ENCODE assay signal across 18 cellular contexts in the genomic region with DNA sequence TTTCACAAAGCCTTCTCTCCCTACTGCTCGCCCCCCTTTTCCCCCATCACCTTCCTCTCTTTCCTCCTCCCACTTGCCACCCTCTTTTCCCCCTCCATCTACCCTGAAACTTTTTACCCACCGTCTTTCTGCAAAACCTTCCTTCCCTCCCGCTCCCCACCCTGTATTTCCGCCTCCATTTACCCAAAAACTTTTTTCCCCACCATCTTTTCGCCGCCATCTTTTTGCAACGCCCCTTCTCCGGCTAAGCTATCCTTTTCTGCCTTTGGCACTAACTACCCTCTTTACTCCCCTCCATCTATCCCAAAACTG.
DNase-seq lines count a peak whose midpoint lies in the region; ATAC-seq and TF ChIP-seq lines count a peak whose summit lies in the region.
"Had no signal": no experiment of that assay in that cellular context is flagged by ENCODE, and none has a peak within 500 bp of the region (broad histone marks: within the 10 kb centered on the region; RNA-seq: fewer than 3 reads in every experiment).

No MANE protein-coding gene starts in this region.

- WGBS in SK-N-SH (ENCODE audit: low lambda C conversion rate) = 8% methylated on average over 8 of the region's 8 CpGs
- 70 to 78% methylated on average over 8 of the region's 8 CpGs for WGBS in endodermal cell (ENCODE audit: insufficient coverage in 1 of 2, insufficient read length in 1 of 2), 2 experiments

- peaks cover 72% of the 10 kb centered on the region for H4K20me1 ChIP-seq in SK-N-SH (ENCODE audit: insufficient read depth)
- H4K20me1 ChIP-seq: BLaER1 treated with 17β-estradiol and CSF1 and Interleukin-3, amounts not matched to agents 10 nM and 100 nM had no signal

- H3K27me3 ChIP-seq in SK-N-SH (ENCODE audit: insufficient read depth) (no peaks in the 10 kb centered on the region), Caco-2 (replicated peaks; ENCODE audit: control insufficient read depth, insufficient read depth, low read length) (no peaks in the 10 kb centered on the region), MG63 (peaks cover 12% of the 10 kb centered on the region), endodermal cell (ENCODE audit: control insufficient read depth, insufficient read depth, low read length, poor library complexity, severe bottlenecking) (no peaks in the 10 kb centered on the region)
- H3K27me3 ChIP-seq: BLaER1 treated with 17β-estradiol and CSF1 and Interleukin-3, amounts not matched to agents 10 nM and 100 nM had no signal

- intact Hi-C loops in Caco-2 (cut with micrococcal nuclease; ENCODE audit: unreplicated experiment) = loop anchor here (5.0 kb wide), 1 partner anchor 36 kb away; no protein-coding TSS in a partner anchor

- H3K4me3 ChIP-seq in SK-N-SH (ENCODE audit: low read depth in 2 of 2, low read length in 1 of 2) (peak overlapping the region; percentile 53 to 91), Caco-2 (ENCODE audit: low read depth, low read length) (no peak overlapping the region), MG63 (peak overlapping the region; percentile 29), endodermal cell (ENCODE audit: low read length) (no peak overlapping the region)
- H3K4me3 ChIP-seq: BLaER1 treated with 17β-estradiol and CSF1 and Interleukin-3, amounts not matched to agents 10 nM and 100 nM; GM12878 had no signal

- H3K27ac ChIP-seq in SK-N-SH (ENCODE audit: low read depth in 2 of 2, low read length in 1 of 2) (peak overlapping the region; percentile 79 to 82), 22Rv1 (peak overlapping the region; percentile 66), endodermal cell (ENCODE audit: low read depth, low read length) (no peak overlapping the region)
- H3K27ac ChIP-seq: BLaER1 treated with 17β-estradiol and CSF1 and Interleukin-3, amounts not matched to agents 10 nM and 100 nM; C4-2B had no signal

- H3K27me3 Mint-ChIP-seq in Caco-2 (ENCODE audit: insufficient read depth, unreplicated experiment) (peaks cover 15% of the 10 kb centered on the region), endodermal cell (ENCODE audit: insufficient read depth) (no peaks in the 10 kb centered on the region)

- H3K9me3 ChIP-seq in SK-N-SH (no peaks in the 10 kb centered on the region), Caco-2 (no peaks in the 10 kb centered on the region), MG63 (no peaks in the 10 kb centered on the region), endodermal cell (ENCODE audit: control insufficient read depth, low read length) (peaks cover 59% of the 10 kb centered on the region)

- H3K9ac ChIP-seq in SK-N-SH (peak overlapping the region; percentile 88), endodermal cell (ENCODE audit: extremely low read depth, low read length, poor library complexity, severe bottlenecking) (no peak overlapping the region)
- H3K9ac ChIP-seq: BLaER1 treated with 17β-estradiol and CSF1 and Interleukin-3, amounts not matched to agents 10 nM and 100 nM had no signal

- no peak overlapping the region for H3K27ac Mint-ChIP-seq in Caco-2 (ENCODE audit: unreplicated experiment)
- no peak overlapping the region for H3K27ac Mint-ChIP-seq in endodermal cell
- H3K27ac Mint-ChIP-seq: B cell; CD4-positive, alpha-beta T cell; CD8-positive, alpha-beta T cell had no signal

- H2AFZ ChIP-seq in SK-N-SH (ENCODE audit: low read depth) = no peak overlapping the region

- H3K79me2 ChIP-seq in SK-N-SH (ENCODE audit: insufficient read depth) = peaks cover 94% of the 10 kb centered on the region

- no peaks in the 10 kb centered on the region for H3K9me3 Mint-ChIP-seq in Caco-2 (ENCODE audit: unreplicated experiment)
- peaks cover 92% of the 10 kb centered on the region for H3K9me3 Mint-ChIP-seq in endodermal cell
- H3K9me3 Mint-ChIP-seq: CD8-positive, alpha-beta T cell had no signal

- no peak for DNase-seq in SK-N-SH
- no peak for DNase-seq in Caco-2
- DNase-seq in MG63 = no peak
- DNase-seq in endodermal cell = no peak
- no peak for DNase-seq in AML-193 (lab: John Stamatoyannopoulos, UW)
- DNase-seq in NCI-H69 (lab: John Stamatoyannopoulos, UW) = no peak
- DNase-seq: 8988T; ACHN; Calu3; CD4-positive, alpha-beta T cell; CD8-positive, alpha-beta T cell; COR-L47 had no signal

- no peak for ATAC-seq in SK-N-SH treated with all-trans-retinoic acid at 6 μM for 48 hours
- ATAC-seq: CD8-positive, alpha-beta T cell; GM12878 had no signal

- H3K4me1 ChIP-seq in SK-N-SH (ENCODE audit: control insufficient read depth in 1 of 2, insufficient read depth in 2 of 2, low read depth in 1 of 2, low read length in 1 of 2) (peaks cover 0 to 6% of the 10 kb centered on the region in 2 experiments; a peak in 2 of 4 replicates), Caco-2 (no peaks in the 10 kb centered on the region), endodermal cell (ENCODE audit: control insufficient read depth, insufficient read depth, low read length) (no peaks in the 10 kb centered on the region)
- H3K4me1 ChIP-seq: BLaER1 treated with 17β-estradiol and CSF1 and Interleukin-3, amounts not matched to agents 10 nM and 100 nM had no signal

- TF ChIP-seq CTCF in SK-N-SH (IDR thresholded peaks at IDR 0.05) (no peak), 22Rv1 (IDR thresholded peaks at IDR 0.05) (no peak), Caco-2 (IDR thresholded peaks at IDR 0.05; ENCODE audit: insufficient read depth in 1 of 2, low read depth in 1 of 2, low read length in 1 of 2, severe bottlenecking in 1 of 2, unreplicated experiment in 1 of 2) (no peak), endodermal cell (conservative IDR thresholded peaks at IDR 0.05) (no peak)

- H3K36me3 ChIP-seq in SK-N-SH (replicated peaks in 1 of 2; ENCODE audit: control insufficient read depth in 1 of 2, insufficient read depth in 2 of 2, low read length in 1 of 2) (peaks cover 0 to 5% of the 10 kb centered on the region in 2 experiments), Caco-2 (ENCODE audit: control insufficient read depth, insufficient read depth, low read length) (no peaks in the 10 kb centered on the region), MG63 (no peaks in the 10 kb centered on the region), endodermal cell (ENCODE audit: control insufficient read depth, insufficient read depth, low read length) (no peaks in the 10 kb centered on the region)
- H3K36me3 ChIP-seq: BLaER1 treated with 17β-estradiol and CSF1 and Interleukin-3, amounts not matched to agents 10 nM and 100 nM had no signal

- peaks cover 21% of the 10 kb centered on the region for H3K36me3 Mint-ChIP-seq in Caco-2 (ENCODE audit: insufficient read depth, unreplicated experiment)
- peaks cover 5% of the 10 kb centered on the region for H3K36me3 Mint-ChIP-seq in endodermal cell (ENCODE audit: low read depth)
- H3K36me3 Mint-ChIP-seq: CD8-positive, alpha-beta T cell had no signal

- H3K4me1 Mint-ChIP-seq in Caco-2 (ENCODE audit: low read depth, unreplicated experiment) = no peaks in the 10 kb centered on the region
- H3K4me1 Mint-ChIP-seq in endodermal cell = no peaks in the 10 kb centered on the region
- H3K4me1 Mint-ChIP-seq: B cell had no signal

- no peaks in the 10 kb centered on the region for H3F3A ChIP-seq in SK-N-SH (replicated peaks; ENCODE audit: insufficient read depth)

- H3K9me2 ChIP-seq in SK-N-SH = no peaks in the 10 kb centered on the region; the same call in 1 of the 2 replicates

- TF ChIP-seq EP300 in SK-N-SH (IDR thresholded peaks at IDR 0.05; ENCODE audit: borderline replicate concordance in 1 of 2, low read depth in 1 of 2, low read length in 1 of 2) = no peak

- H3K4me2 ChIP-seq in SK-N-SH = peak overlapping the region; percentile 81
- H3K4me2 ChIP-seq: BLaER1 treated with 17β-estradiol and CSF1 and Interleukin-3, amounts not matched to agents 10 nM and 100 nM had no signal

- CTCF ChIA-PET in SK-N-SH (lab: Yijun Ruan, JAX) (no interaction called here), Caco-2 (lab: Charles Lee) (no interaction called here)

- no TSS peak for BruUV-seq in Caco-2 (replicated peaks; lab: Mats Ljungman, UMichigan)

- no peak for TF ChIP-seq RAD21 in SK-N-SH (IDR thresholded peaks at IDR 0.05; ENCODE audit: low read length)

- POLR2A ChIA-PET in SK-N-SH (lab: Yijun Ruan, JAX) = interaction anchor here (1.0 to 1.8 kb wide), 5 partner anchors 11 to 244 kb away, joined by 3 to 5 read pairs (median 4); a partner anchor contains a TSS
- POLR2A ChIA-PET in Caco-2 (lab: Charles Lee) = no interaction called here

- H3K4me3 Mint-ChIP-seq in Caco-2 (ENCODE audit: unreplicated experiment) (peak overlapping the region; percentile 4), endodermal cell (no peak overlapping the region)
- H3K4me3 Mint-ChIP-seq: B cell; CD4-positive, alpha-beta T cell; CD8-positive, alpha-beta T cell had no signal

TF ChIP-seq in SK-N-SH, 30 proteins besides CTCF, POLR2A, EP300 and RAD21:
- TF ChIP-seq ELF1 (IDR thresholded peaks at IDR 0.05) = no peak
- peak; percentile 78 for TF ChIP-seq YY1 (IDR thresholded peaks at IDR 0.05; ENCODE audit: low read depth)
TF ChIP-seq in SK-N-SH: peak in this region for 1.

TF ChIP-seq in SK-N-SH treated with all-trans-retinoic acid at 6 μM for 48 hours, 23 proteins besides CTCF, POLR2A, EP300 and RAD21 (continues in another document):
- TF ChIP-seq ESRRG (CRISPR knock-in tag; IDR thresholded peaks at IDR 0.05) = no peak
- TF ChIP-seq ZFP30 (CRISPR knock-in tag; IDR thresholded peaks at IDR 0.05) = no peak
- no peak for TF ChIP-seq OSR1 (CRISPR knock-in tag; IDR thresholded peaks at IDR 0.05)
- TF ChIP-seq, protein P1, sequence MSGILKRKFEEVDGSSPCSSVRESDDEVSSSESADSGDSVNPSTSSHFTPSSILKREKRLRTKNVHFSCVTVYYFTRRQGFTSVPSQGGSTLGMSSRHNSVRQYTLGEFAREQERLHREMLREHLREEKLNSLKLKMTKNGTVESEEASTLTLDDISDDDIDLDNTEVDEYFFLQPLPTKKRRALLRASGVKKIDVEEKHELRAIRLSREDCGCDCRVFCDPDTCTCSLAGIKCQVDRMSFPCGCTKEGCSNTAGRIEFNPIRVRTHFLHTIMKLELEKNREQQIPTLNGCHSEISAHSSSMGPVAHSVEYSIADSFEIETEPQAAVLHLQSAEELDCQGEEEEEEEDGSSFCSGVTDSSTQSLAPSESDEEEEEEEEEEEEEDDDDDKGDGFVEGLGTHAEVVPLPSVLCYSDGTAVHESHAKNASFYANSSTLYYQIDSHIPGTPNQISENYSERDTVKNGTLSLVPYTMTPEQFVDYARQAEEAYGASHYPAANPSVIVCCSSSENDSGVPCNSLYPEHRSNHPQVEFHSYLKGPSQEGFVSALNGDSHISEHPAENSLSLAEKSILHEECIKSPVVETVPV (CRISPR knock-in tag; IDR thresholded peaks at IDR 0.05) = no peak
- TF ChIP-seq, protein P2, sequence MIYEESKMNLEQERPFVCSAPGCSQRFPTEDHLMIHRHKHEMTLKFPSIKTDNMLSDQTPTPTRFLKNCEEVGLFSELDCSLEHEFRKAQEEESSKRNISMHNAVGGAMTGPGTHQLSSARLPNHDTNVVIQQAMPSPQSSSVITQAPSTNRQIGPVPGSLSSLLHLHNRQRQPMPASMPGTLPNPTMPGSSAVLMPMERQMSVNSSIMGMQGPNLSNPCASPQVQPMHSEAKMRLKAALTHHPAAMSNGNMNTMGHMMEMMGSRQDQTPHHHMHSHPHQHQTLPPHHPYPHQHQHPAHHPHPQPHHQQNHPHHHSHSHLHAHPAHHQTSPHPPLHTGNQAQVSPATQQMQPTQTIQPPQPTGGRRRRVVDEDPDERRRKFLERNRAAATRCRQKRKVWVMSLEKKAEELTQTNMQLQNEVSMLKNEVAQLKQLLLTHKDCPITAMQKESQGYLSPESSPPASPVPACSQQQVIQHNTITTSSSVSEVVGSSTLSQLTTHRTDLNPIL (CRISPR knock-in tag; IDR thresholded peaks at IDR 0.05; ENCODE audit: low read depth) = no peak

Comparison
In these comparisons a context has a peak if more than half of its experiments do, and no peak if none do; other contexts are left out.
1. H3K4me3 ChIP-seq: peak in SK-N-SH (2 of 2) and MG63 (single experiment); none in Caco-2 (single experiment) and endodermal cell (single experiment).